26 cellular contexts compared by ENCODE assay signal in the genomic region with DNA sequence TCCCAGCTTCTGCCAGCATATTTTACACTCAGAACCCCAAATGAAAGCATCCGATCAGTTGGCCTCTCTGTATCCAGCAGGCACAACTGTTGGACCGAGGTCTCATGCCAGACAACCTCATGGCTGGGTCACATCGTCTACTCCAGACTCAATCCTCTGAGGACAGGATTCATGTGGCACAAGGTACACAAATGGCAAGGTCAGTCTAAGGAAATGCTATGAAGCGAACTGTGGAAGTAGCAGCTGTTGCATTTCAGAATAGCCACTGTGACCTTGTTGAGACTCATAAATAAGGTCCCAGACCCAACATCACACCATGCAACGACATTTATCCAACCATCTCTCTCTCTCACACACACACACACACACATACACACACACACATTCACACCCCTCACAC. TPM values are rescaled to one million over a fixed set of nuclear protein-coding genes. Genes with fewer than 3 reads are reported as not detected.
"Had no signal": no experiment of that assay in that cellular context is flagged by ENCODE, and none has a peak within 500 bp of the region (broad histone marks: within the 10 kb centered on the region; RNA-seq: fewer than 3 reads in every experiment).

No MANE protein-coding gene starts in this region.

- H3K36me3 Mint-ChIP-seq: memory B cell; mesothelial cell of epicardium; natural killer cell treated with Interleukin-12 subunit alpha and Interleukin-12 subunit beta and Interleukin-15 and Interleukin-18, amount 100 ng/mL, for 72 hours had no signal

- ATAC-seq: left cardiac atrium; lower lobe of right lung; natural killer cell treated with Interleukin-12 subunit alpha and Interleukin-12 subunit beta and Interleukin-15 and Interleukin-18, amount 100 ng/mL, for 72 hours; pancreas; sciatic nerve; stimulated activated naive CD8-positive, alpha-beta T cell treated with anti-CD3 and anti-CD28 coated beads, Interleukin-15, Interleukin-2, amounts not matched to agents 100 U/mL and 50 U/mL, for 24 hours had no signal

- H3K4me1 ChIP-seq: pancreas, prostate gland, vagina had no signal

- H3K9me3 ChIP-seq: esophagus squamous epithelium, left ventricle myocardium inferior, lower lobe of right lung, pancreas, prostate gland, suprapubic skin, thyroid gland, upper lobe of left lung, vagina had no signal

- H3K4me3 ChIP-seq: esophagus squamous epithelium, hepatocyte, left ventricle myocardium inferior, lower lobe of right lung, pancreas, prostate gland, suprapubic skin, thyroid gland, upper lobe of left lung, vagina had no signal

- H3K27ac ChIP-seq: epithelial cell of prostate, esophagus squamous epithelium, hepatocyte, left ventricle myocardium inferior, lower lobe of right lung, pancreas, prostate gland, suprapubic skin, thyroid gland, upper lobe of left lung, vagina had no signal

- H3K27me3 ChIP-seq: hepatocyte, pancreas, suprapubic skin, thyroid gland, upper lobe of left lung, vagina had no signal

- H3K4me3 Mint-ChIP-seq: central memory CD8-positive, alpha-beta T cell; memory B cell; mesothelial cell of epicardium; natural killer cell treated with Interleukin-12 subunit alpha and Interleukin-12 subunit beta and Interleukin-15 and Interleukin-18, amount 100 ng/mL, for 72 hours had no signal

- H3K27ac Mint-ChIP-seq: memory B cell; mesothelial cell of epicardium; natural killer cell treated with Interleukin-12 subunit alpha and Interleukin-12 subunit beta and Interleukin-15 and Interleukin-18, amount 100 ng/mL, for 72 hours had no signal

- H3K36me3 ChIP-seq: esophagus squamous epithelium, left ventricle myocardium inferior, lower lobe of right lung, pancreas, prostate gland, suprapubic skin, thyroid gland, upper lobe of left lung, vagina had no signal

- DNase-seq: effector memory CD4-positive, alpha-beta T cell; esophagus squamous epithelium; foreskin fibroblast; head of caudate nucleus; kidney; left cardiac atrium; left ventricle myocardium inferior; lower lobe of right lung; nucleus accumbens; pancreas; small intestine; stimulated activated CD4-positive, alpha-beta T cell treated with anti-CD3 and anti-CD28 coated beads, Interleukin-12 subunit alpha, Interleukin-12 subunit beta, amount 100 ng/mL, for 4 hours; stimulated activated naive CD8-positive, alpha-beta T cell treated with anti-CD3 and anti-CD28 coated beads, Interleukin-15, Interleukin-2, amounts not matched to agents 100 U/mL and 50 U/mL, for 24 hours; thyroid gland; upper lobe of left lung had no signal

- H3K9me3 Mint-ChIP-seq: central memory CD8-positive, alpha-beta T cell; memory B cell; mesothelial cell of epicardium; natural killer cell treated with Interleukin-12 subunit alpha and Interleukin-12 subunit beta and Interleukin-15 and Interleukin-18, amount 100 ng/mL, for 72 hours had no signal

- H3K4me1 Mint-ChIP-seq: central memory CD8-positive, alpha-beta T cell; memory B cell had no signal

RNA-seq across cellular contexts. Expression of gene KIAA2012, which starts 46.5 kb away (rescaled TPM):
- total RNA-seq: esophagus squamous epithelium; kidney; left cardiac atrium; left ventricle myocardium inferior; mucosa of gallbladder; natural killer cell treated with Interleukin-12 subunit alpha and Interleukin-12 subunit beta and Interleukin-15 and Interleukin-18, amount 100 ng/mL, for 72 hours; pancreas; sciatic nerve; thyroid gland; vagina had no signal
- polyA plus RNA-seq: hepatocyte had no signal
